ENCODE assay signal across 1 cellular context in the genomic region with DNA sequence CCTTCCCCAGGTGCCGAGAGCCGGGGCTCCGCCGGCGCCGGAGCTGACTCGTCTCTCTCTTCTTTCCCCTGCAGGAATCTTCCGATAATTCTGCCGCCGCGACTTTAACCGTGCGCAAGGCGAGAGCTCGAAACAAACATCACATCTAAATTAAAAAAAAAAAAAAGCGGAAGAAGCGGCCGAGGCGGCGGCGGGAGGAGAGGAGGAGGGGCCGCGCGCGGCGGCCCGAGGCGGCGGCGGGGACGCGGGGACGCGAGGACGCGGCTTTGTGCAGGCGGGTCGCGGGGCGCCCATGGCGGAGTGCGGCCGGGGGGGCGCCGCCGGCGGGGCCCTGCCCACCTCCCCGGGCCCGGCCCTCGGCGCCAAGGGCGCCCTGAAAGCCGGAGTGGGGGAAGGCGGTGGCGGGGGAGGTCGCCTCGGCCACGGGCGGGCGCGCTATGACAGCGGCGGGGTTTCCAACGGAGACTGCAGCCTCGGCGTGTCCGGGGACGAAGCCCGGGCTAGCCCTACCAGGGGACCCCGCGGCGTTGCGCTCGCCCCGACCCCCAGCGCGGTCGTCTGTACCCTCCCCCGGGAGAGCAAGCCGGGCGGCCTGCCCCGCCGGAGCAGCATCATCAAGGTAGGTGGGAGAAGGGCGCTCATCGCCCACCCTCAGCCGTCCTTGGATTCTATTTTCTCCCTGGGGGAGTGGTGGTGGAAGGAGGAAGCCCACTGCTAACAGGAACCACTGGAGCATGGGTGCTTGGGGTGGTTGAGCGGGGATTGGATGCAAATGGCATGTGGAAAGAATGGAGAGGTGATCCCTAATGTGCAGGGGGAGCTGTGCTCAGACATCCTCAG.
TF ChIP-seq lines count a peak whose summit lies in the region.

TSS of gene PLCL2 (plus strand) at position 208 of the 840 bp plus-strand sequence. CDS start at position 293, 85 bp downstream.

TF ChIP-seq in HepG2, 621 proteins besides CTCF, POLR2A, EP300 and RAD21 (continued from another document):
- TF ChIP-seq, protein P1, sequence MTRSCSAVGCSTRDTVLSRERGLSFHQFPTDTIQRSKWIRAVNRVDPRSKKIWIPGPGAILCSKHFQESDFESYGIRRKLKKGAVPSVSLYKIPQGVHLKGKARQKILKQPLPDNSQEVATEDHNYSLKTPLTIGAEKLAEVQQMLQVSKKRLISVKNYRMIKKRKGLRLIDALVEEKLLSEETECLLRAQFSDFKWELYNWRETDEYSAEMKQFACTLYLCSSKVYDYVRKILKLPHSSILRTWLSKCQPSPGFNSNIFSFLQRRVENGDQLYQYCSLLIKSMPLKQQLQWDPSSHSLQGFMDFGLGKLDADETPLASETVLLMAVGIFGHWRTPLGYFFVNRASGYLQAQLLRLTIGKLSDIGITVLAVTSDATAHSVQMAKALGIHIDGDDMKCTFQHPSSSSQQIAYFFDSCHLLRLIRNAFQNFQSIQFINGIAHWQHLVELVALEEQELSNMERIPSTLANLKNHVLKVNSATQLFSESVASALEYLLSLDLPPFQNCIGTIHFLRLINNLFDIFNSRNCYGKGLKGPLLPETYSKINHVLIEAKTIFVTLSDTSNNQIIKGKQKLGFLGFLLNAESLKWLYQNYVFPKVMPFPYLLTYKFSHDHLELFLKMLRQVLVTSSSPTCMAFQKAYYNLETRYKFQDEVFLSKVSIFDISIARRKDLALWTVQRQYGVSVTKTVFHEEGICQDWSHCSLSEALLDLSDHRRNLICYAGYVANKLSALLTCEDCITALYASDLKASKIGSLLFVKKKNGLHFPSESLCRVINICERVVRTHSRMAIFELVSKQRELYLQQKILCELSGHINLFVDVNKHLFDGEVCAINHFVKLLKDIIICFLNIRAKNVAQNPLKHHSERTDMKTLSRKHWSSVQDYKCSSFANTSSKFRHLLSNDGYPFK (CRISPR knock-in tag; IDR thresholded peaks at IDR 0.05; ENCODE audit: borderline replicate concordance) = no peak
